In the genomic region with DNA sequence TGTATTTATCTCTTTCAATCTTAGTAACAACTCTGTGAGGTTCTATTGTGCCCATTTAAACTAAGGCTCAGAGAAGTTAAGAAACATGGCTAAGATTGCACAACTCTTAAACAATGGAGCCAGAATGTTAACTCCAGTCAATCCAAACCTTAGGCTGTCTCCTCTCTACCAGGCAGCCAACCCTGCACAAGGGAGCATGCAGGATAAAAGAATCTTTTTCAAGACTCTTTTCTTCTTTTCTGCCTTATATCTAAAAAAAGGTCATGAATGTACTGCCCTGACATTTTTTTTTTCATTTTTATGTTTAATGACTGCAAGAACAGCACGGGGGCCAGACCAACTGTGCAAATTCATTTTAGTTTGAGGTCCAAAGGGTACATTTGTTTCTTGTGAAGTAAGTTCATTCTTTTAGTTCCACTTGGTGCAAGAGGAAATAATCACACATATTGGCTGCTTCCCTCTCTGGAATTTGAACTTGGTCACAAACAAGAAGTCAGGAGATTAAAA, we compare ENCODE assay signal across 13 cellular contexts.
DNase-seq lines count a peak whose midpoint lies in the region; ATAC-seq and TF ChIP-seq lines count a peak whose summit lies in the region.
"Had no signal": no experiment of that assay in that cellular context is flagged by ENCODE, and none has a peak within 500 bp of the region (broad histone marks: within the 10 kb centered on the region; RNA-seq: fewer than 3 reads in every experiment).

No MANE protein-coding gene starts in this region.

- H3K4me1 Mint-ChIP-seq in neural crest cell: peaks cover 17% of the 10 kb centered on the region
- H3K4me1 Mint-ChIP-seq in CD4-positive, alpha-beta T cell (ENCODE audit: low read depth): peaks cover 16% of the 10 kb centered on the region

- ATAC-seq in Right ventricle myocardium inferior (peak; percentile 33), aorta (ENCODE audit: low FRiP score) (peak; percentile 65), HG03442 (IDR thresholded peaks at IDR 0.05; ENCODE audit: unreplicated experiment) (no peak), HG03520 (IDR thresholded peaks at IDR 0.05; ENCODE audit: unreplicated experiment) (no peak)
- ATAC-seq in CD4-positive, alpha-beta T cell (ENCODE audit: poor library complexity): no peak
- ATAC-seq: WTC11 had no signal

- TF ChIP-seq CTCF in neural crest cell (conservative IDR thresholded peaks at IDR 0.05): no peak
- no peak for TF ChIP-seq CTCF in CD4-positive, alpha-beta T cell (IDR thresholded peaks at IDR 0.05)

- H3K27ac Mint-ChIP-seq in neural crest cell (ENCODE audit: unreplicated experiment): peak overlapping the region; percentile 57
- no peak overlapping the region for H3K27ac Mint-ChIP-seq in CD4-positive, alpha-beta T cell

- peaks cover 10 to 11% of the 10 kb centered on the region in 2 donors for H3K4me1 ChIP-seq in aorta (ENCODE audit: control insufficient read depth in 1 of 2, insufficient read depth in 2 of 2, low read length in 2 of 2)

- H3K4me3 Mint-ChIP-seq in neural crest cell: no peak overlapping the region
- no peak overlapping the region for H3K4me3 Mint-ChIP-seq in CD4-positive, alpha-beta T cell
- H3K4me3 Mint-ChIP-seq: WTC11 had no signal

- no peaks in the 10 kb centered on the region for H3K9me3 ChIP-seq in aorta (ENCODE audit: control insufficient read depth, low read length)
- no peaks in the 10 kb centered on the region for H3K9me3 ChIP-seq in CD4-positive, alpha-beta T cell (ENCODE audit: control insufficient read depth, low read length)

- 1 to 3% methylated on average over 1 of the region's 1 CpG for WGBS in aorta, 2 donors

- H3K36me3 Mint-ChIP-seq in neural crest cell (ENCODE audit: low read depth): peaks cover 11% of the 10 kb centered on the region
- H3K36me3 Mint-ChIP-seq in CD4-positive, alpha-beta T cell (ENCODE audit: low read depth): peaks cover 5% of the 10 kb centered on the region

- peak overlapping the region; percentile 5 to 62 for H3K27ac ChIP-seq in aorta (ENCODE audit: low read depth in 1 of 2, low read length in 2 of 2)
- no peak overlapping the region for H3K27ac ChIP-seq in CD4-positive, alpha-beta T cell (ENCODE audit: low read depth, low read length)

- DNase-seq in Right ventricle myocardium inferior (ENCODE audit: missing footprints) (no peak), cardiac septum (ENCODE audit: low spot score) (no peak), fibroblast of the conjunctiva (ENCODE audit: low read depth) (peak; percentile 46), neural crest cell (ENCODE audit: low read depth, low spot score) (no peak), aorta (no peak)
- DNase-seq in CD4-positive, alpha-beta T cell: no peak
- DNase-seq: activated gamma-delta T cell, immature natural killer cell, NCI-H2227 treated with DMSO at 0.1 percent for 48 hours, SHP77 treated with DMSO at 0.1 percent for 48 hours had no signal

- H3K27me3 Mint-ChIP-seq in neural crest cell (ENCODE audit: low read depth): no peaks in the 10 kb centered on the region
- no peaks in the 10 kb centered on the region for H3K27me3 Mint-ChIP-seq in CD4-positive, alpha-beta T cell

- CTCF ChIA-PET in CD4-positive, alpha-beta T cell (lab: Charles Lee): no interaction called here

- no peaks in the 10 kb centered on the region for H3K27me3 ChIP-seq in aorta (ENCODE audit: control insufficient read depth in 1 of 2, insufficient read depth in 2 of 2, low read length in 1 of 2)
- H3K27me3 ChIP-seq in CD4-positive, alpha-beta T cell (ENCODE audit: control insufficient read depth, insufficient read depth, low read length): no peaks in the 10 kb centered on the region

- no peak overlapping the region for H3K4me3 ChIP-seq in aorta (ENCODE audit: low read length in 2 of 2)

- H3K9me3 Mint-ChIP-seq in neural crest cell: no peaks in the 10 kb centered on the region
- H3K9me3 Mint-ChIP-seq in CD4-positive, alpha-beta T cell: no peaks in the 10 kb centered on the region
- H3K9me3 Mint-ChIP-seq: immature natural killer cell had no signal

- POLR2A ChIA-PET in CD4-positive, alpha-beta T cell (lab: Charles Lee): no interaction called here

- intact Hi-C loops in Right ventricle myocardium inferior (cut with DNase I) (loop anchor here (5.0 to 10.0 kb wide), 3 partner anchors 80 to 325 kb away; no protein-coding TSS in a partner anchor), cardiac septum (cut with DNase I) (loop anchor here (5.0 to 10.0 kb wide), 4 partner anchors 58 to 325 kb away; no protein-coding TSS in a partner anchor), aorta (cut with DNase I) (loop anchor here (2.0 to 5.0 kb wide), 5 partner anchors 44 to 220 kb away; a partner anchor contains a TSS)
- intact Hi-C loops in CD4-positive, alpha-beta T cell (cut with DNase I, micrococcal nuclease): loop anchor here in 1 of 2 experiments (5.0 kb wide), 1 partner anchor 425 kb away; a partner anchor contains a TSS

- no peaks in the 10 kb centered on the region for H3K36me3 ChIP-seq in aorta (ENCODE audit: control insufficient read depth in 1 of 2, insufficient read depth in 2 of 2, low read length in 1 of 2)

Comparison
In these comparisons a context has a peak if more than half of its experiments do, and no peak if none do; other contexts are left out.
1. ATAC-seq: peak in Right ventricle myocardium inferior (single experiment) and aorta (single experiment); none in CD4-positive, alpha-beta T cell (single experiment), HG03442 (single experiment) and HG03520 (single experiment).